ENCODE assay signal across 8 cellular contexts in genomic region chr16:324451-325334, GRCh38. TPM values are rescaled to one million over a fixed set of nuclear protein-coding genes. Genes with fewer than 3 reads are reported as not detected.
DNase-seq lines count a peak whose midpoint lies in the region; ATAC-seq and TF ChIP-seq lines count a peak whose summit lies in the region.

No MANE protein-coding gene starts in this region.

- TF ChIP-seq POLR2A in Peyer's patch (IDR thresholded peaks at IDR 0.05) = no peak
- TF ChIP-seq POLR2A in gastrocnemius medialis (IDR thresholded peaks at IDR 0.05) = no peak

- ATAC-seq in gastrocnemius medialis = no peak

- H3K27me3 ChIP-seq in Peyer's patch (no peaks in the 10 kb centered on the region), gastrocnemius medialis (no peaks in the 10 kb centered on the region)

- intact Hi-C loops in gastrocnemius medialis (cut with DNase I; ENCODE audit: low total_unique reads) = no loop called here

- H3K9me3 Mint-ChIP-seq in activated naive CD4-positive, alpha-beta T cell treated with anti-CD3 and anti-CD28 coated beads, Interleukin-2, amount 50 U/mL, for 24 hours = no peaks in the 10 kb centered on the region

- H3K27ac ChIP-seq in Peyer's patch (peak overlapping the region in 3 of 4 donors; percentile 38 to 89 (median 59)), skin epidermis (peak overlapping the region in 11 of 21 experiments; percentile 10 to 47 (median 23)), gastrocnemius medialis (peak overlapping the region in 1 of 4 donors; percentile 14)

- peaks cover 65% of the 10 kb centered on the region for H3K4me1 Mint-ChIP-seq in activated naive CD4-positive, alpha-beta T cell treated with anti-CD3 and anti-CD28 coated beads, Interleukin-2, amount 50 U/mL, for 24 hours

- TF ChIP-seq CTCF in GM12865 (IDR thresholded peaks at IDR 0.05; ENCODE audit: insufficient read depth, low read depth, low read length, missing control alignments) (no peak), Peyer's patch (IDR thresholded peaks at IDR 0.05) (no peak), gastrocnemius medialis (IDR thresholded peaks at IDR 0.05 in 4 of 5, conservative IDR thresholded peaks at IDR 0.05 in 1 of 5) (no peak)

- in situ Hi-C loops in gastrocnemius medialis (cut with MboI; ENCODE audit: low sequenced_read_pairs in 4 of 4) = no loop called here

- H3K27ac Mint-ChIP-seq in activated naive CD4-positive, alpha-beta T cell treated with anti-CD3 and anti-CD28 coated beads, Interleukin-2, amount 50 U/mL, for 24 hours = peak overlapping the region; percentile 70

- H3K36me3 Mint-ChIP-seq in activated naive CD4-positive, alpha-beta T cell treated with anti-CD3 and anti-CD28 coated beads, Interleukin-2, amount 50 U/mL, for 24 hours = peaks cover 4% of the 10 kb centered on the region

- no peaks in the 10 kb centered on the region for H3K27me3 Mint-ChIP-seq in activated naive CD4-positive, alpha-beta T cell treated with anti-CD3 and anti-CD28 coated beads, Interleukin-2, amount 50 U/mL, for 24 hours

- DNase-seq in GM12865 (ENCODE audit: low read depth) = peak; percentile 70
- peak; percentile 52 to 72 (median 71) for DNase-seq in Peyer's patch
- no peak for DNase-seq in NCI-H187 treated with DMSO at 0.1 percent for 48 hours (lab: John Stamatoyannopoulos, UW)
- DNase-seq in NCI-H1436 (lab: John Stamatoyannopoulos, UW) = no peak
- no peak for DNase-seq in COLO829 (ENCODE audit: low spot score)
- DNase-seq in gastrocnemius medialis = no peak

- peaks cover 0 to 2% (median 0%) of the 10 kb centered on the region in 3 donors for H3K36me3 ChIP-seq in Peyer's patch
- H3K36me3 ChIP-seq in gastrocnemius medialis = no peaks in the 10 kb centered on the region

- H3K9me3 ChIP-seq in Peyer's patch = no peaks in the 10 kb centered on the region
- no peaks in the 10 kb centered on the region for H3K9me3 ChIP-seq in gastrocnemius medialis

- H3K4me3 Mint-ChIP-seq in activated naive CD4-positive, alpha-beta T cell treated with anti-CD3 and anti-CD28 coated beads, Interleukin-2, amount 50 U/mL, for 24 hours = peak overlapping the region; percentile 76

- H3K4me3 ChIP-seq in GM12865 (ENCODE audit: low read depth, low read length) (peak overlapping the region; percentile 35), Peyer's patch (peak overlapping the region in 3 of 4 donors; percentile 11 to 27 (median 20)), skin epidermis (peak overlapping the region in 3 of 7 experiments; percentile 5 to 14 (median 14)), gastrocnemius medialis (peak overlapping the region in 1 of 4 donors; percentile 25)

- H3K4me1 ChIP-seq in Peyer's patch (peaks cover 4 to 40% (median 17%) of the 10 kb centered on the region in 4 donors), gastrocnemius medialis (peaks cover 12 to 17% of the 10 kb centered on the region in 2 donors)

RNA-seq across cellular contexts. Expression of gene AXIN1, which starts 27.8 kb away (rescaled TPM):
- total RNA-seq in Peyer's patch = 10 to 100 TPM; 31.4 to 47.2 (median 37.3) TPM
- total RNA-seq in gastrocnemius medialis = 10 to 100 TPM; 27.1 to 41.9 (median 32.7) TPM

RNA-seq across cellular contexts. Expression of gene PDIA2, which starts 41.7 kb away (rescaled TPM):
- total RNA-seq in Peyer's patch (10 to 100 TPM in 2 of 4 donors, 1 to 10 TPM in 2; 1.7 to 29.2 (median 11.1) TPM), gastrocnemius medialis (1 to 10 TPM in 1 of 4 donors, not detected in 3; 2.2 TPM)

RNA-seq across cellular contexts. Expression of gene ARHGDIG, which starts 44.3 kb away (rescaled TPM):
- 100 to 1,000 TPM in 1 of 4 donors, 10 to 100 TPM in 1, 1 to 10 TPM in 1, not detected in 1; 3.7 to 112 (median 67.5) TPM for total RNA-seq in Peyer's patch
- total RNA-seq in gastrocnemius medialis = 1 to 10 TPM in 3 of 4 donors, not detected in 1; 1.4 to 3.5 (median 1.8) TPM

RNA-seq across cellular contexts. Expression of gene MRPL28, which starts 45.6 kb away (rescaled TPM):
- total RNA-seq in Peyer's patch = 10 to 100 TPM; 58.3 to 73.4 (median 61.3) TPM
- 100 to 1,000 TPM in 1 of 4 donors, 10 to 100 TPM in 3; 72.8 to 122 (median 87.4) TPM for total RNA-seq in gastrocnemius medialis

RNA-seq across cellular contexts. Expression of gene RGS11, which starts 48.9 kb away (rescaled TPM):
- total RNA-seq in Peyer's patch (10 to 100 TPM in 3 of 4 donors, 1 to 10 TPM in 1; 6.1 to 16.5 (median 11.4) TPM), gastrocnemius medialis (1 to 10 TPM; 1.2 to 2.2 (median 1.6) TPM)

Comparison
In these comparisons a context has a peak if more than half of its experiments do, and no peak if none do; other contexts are left out.
1. DNase-seq: peak in GM12865 (single experiment) and Peyer's patch (3 of 3); none in NCI-H187 treated with DMSO at 0.1 percent for 48 hours (single experiment), NCI-H1436 (single experiment), COLO829 (single experiment) and gastrocnemius medialis (0 of 2).